ENCODE assay signal across 23 cellular contexts in the genomic region with DNA sequence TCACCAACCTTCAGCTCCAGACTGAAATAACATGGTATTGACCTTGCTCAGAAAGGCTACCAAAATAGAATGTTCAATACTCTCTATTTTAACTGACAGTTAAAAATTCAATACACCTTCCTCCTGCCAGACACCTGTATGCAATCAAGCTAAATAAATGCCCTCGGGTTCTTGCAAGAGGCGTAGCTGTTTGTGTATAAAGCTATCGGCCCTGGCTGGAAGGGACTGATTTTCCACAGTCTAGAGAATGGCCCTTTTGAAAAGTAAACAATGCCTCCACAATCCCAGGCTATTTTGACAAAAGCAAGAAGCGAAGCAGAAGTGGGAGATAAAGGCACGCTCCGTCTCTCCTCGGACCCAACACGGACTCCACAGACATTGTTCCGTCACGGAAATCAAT.
DNase-seq lines count a peak whose midpoint lies in the region; ATAC-seq lines count a peak whose summit lies in the region.
"Had no signal": no experiment of that assay in that cellular context is flagged by ENCODE, and none has a peak within 500 bp of the region (broad histone marks: within the 10 kb centered on the region; RNA-seq: fewer than 3 reads in every experiment).

No MANE protein-coding gene starts in this region.

- POLR2A ChIA-PET in T-cell (lab: Charles Lee), result no interaction called here

- no peaks in the 10 kb centered on the region for H3K4me1 Mint-ChIP-seq in T-cell
- H3K4me1 Mint-ChIP-seq: CD4-positive, alpha-beta memory T cell; IgD-negative memory B cell had no signal

- CTCF ChIA-PET in T-cell (lab: Charles Lee), result no interaction called here

- no peak overlapping the region for H3K27ac Mint-ChIP-seq in T-cell
- H3K27ac Mint-ChIP-seq: IgD-negative memory B cell had no signal

- peaks cover 0 to 3% (median 0%) of the 10 kb centered on the region in 3 donors for H3K9me3 Mint-ChIP-seq in T-cell
- H3K9me3 Mint-ChIP-seq: CD4-positive, alpha-beta memory T cell; IgD-negative memory B cell had no signal

- no peak for ATAC-seq in T-cell (replicated peaks in 1 of 4)

- DNase-seq in DMS153 treated with DMSO at 0.1 percent for 48 hours (lab: John Stamatoyannopoulos, UW; ENCODE audit: unreplicated experiment) (peak; percentile 75), NCI-H2029 (lab: John Stamatoyannopoulos, UW) (peak; percentile 19), NCI-H748 treated with DMSO at 0.1 percent for 48 hours (lab: John Stamatoyannopoulos, UW) (peak; percentile 94), globus pallidus (ENCODE audit: low spot score) (peak; percentile 20), NCI-H1436 (lab: John Stamatoyannopoulos, UW) (no peak), NAMALWA (ENCODE audit: low spot score) (no peak), T-cell (no peak)
- no peak for DNase-seq in stimulated activated CD4-positive, alpha-beta T cell treated with anti-CD3 and anti-CD28 coated beads, Interleukin-12 subunit alpha, Interleukin-12 subunit beta, amount 100 ng/mL, for 4 hours
- DNase-seq: C1 segment of cervical spinal cord; Caco-2; CD4-positive, alpha-beta memory T cell; DMS 273 treated with DMSO at 0.1 percent for 48 hours; DND-41; MM.1S; NCI-H1105; NCI-H1694 treated with DMSO at 0.1 percent for 48 hours; NCI-H2107; NCI-H2227 treated with DMSO at 0.1 percent for 48 hours; NCI-H510A treated with DMSO at 0.1 percent for 48 hours; NCI-H82; RPMI8226; SHP77 had no signal

- no peak overlapping the region for H3K4me3 Mint-ChIP-seq in T-cell
- H3K4me3 Mint-ChIP-seq: CD4-positive, alpha-beta memory T cell; IgD-negative memory B cell had no signal

- peaks cover 4 to 12% of the 10 kb centered on the region in 2 donors for H3K27me3 Mint-ChIP-seq in T-cell

- no peaks in the 10 kb centered on the region for H3K36me3 Mint-ChIP-seq in T-cell
- H3K36me3 Mint-ChIP-seq: CD4-positive, alpha-beta memory T cell; IgD-negative memory B cell had no signal

Comparison
In these comparisons a context has a peak if more than half of its experiments do, and no peak if none do; other contexts are left out.
1. DNase-seq: peak in DMS153 treated with DMSO at 0.1 percent for 48 hours (single experiment), NCI-H2029 (single experiment), NCI-H748 treated with DMSO at 0.1 percent for 48 hours (single experiment) and globus pallidus (single experiment); none in NCI-H1436 (single experiment), NAMALWA (single experiment), T-cell (0 of 34) and stimulated activated CD4-positive, alpha-beta T cell treated with anti-CD3 and anti-CD28 coated beads, Interleukin-12 subunit alpha, Interleukin-12 subunit beta, amount 100 ng/mL, for 4 hours (single experiment).